Comparison of ENCODE assay signal across 1 cellular context in genomic region chr2:137117385-137117784, GRCh38.
TF ChIP-seq lines count a peak whose summit lies in the region.

No MANE protein-coding gene starts in this region.

TF ChIP-seq in HepG2, 621 proteins besides CTCF, POLR2A, EP300 and RAD21 (continued from another document):
- TF ChIP-seq ZNF414 (CRISPR knock-in tag; IDR thresholded peaks at IDR 0.05): no peak
- TF ChIP-seq THRA (CRISPR knock-in tag; IDR thresholded peaks at IDR 0.05; ENCODE audit: borderline replicate concordance): no peak
- TF ChIP-seq FOSL2 (CRISPR knock-in tag; IDR thresholded peaks at IDR 0.05): peak; percentile 79
- TF ChIP-seq ATM (IDR thresholded peaks at IDR 0.05; ENCODE audit: borderline replicate concordance): no peak
- 0 out of 2 replicates have a peak, but pooled peaks have one; percentile 23 for TF ChIP-seq SOX5 (CRISPR knock-in tag; IDR thresholded peaks at IDR 0.05; ENCODE audit: borderline replicate concordance)
- TF ChIP-seq PHF20 (CRISPR knock-in tag; IDR thresholded peaks at IDR 0.05): no peak
- TF ChIP-seq, protein P1, sequence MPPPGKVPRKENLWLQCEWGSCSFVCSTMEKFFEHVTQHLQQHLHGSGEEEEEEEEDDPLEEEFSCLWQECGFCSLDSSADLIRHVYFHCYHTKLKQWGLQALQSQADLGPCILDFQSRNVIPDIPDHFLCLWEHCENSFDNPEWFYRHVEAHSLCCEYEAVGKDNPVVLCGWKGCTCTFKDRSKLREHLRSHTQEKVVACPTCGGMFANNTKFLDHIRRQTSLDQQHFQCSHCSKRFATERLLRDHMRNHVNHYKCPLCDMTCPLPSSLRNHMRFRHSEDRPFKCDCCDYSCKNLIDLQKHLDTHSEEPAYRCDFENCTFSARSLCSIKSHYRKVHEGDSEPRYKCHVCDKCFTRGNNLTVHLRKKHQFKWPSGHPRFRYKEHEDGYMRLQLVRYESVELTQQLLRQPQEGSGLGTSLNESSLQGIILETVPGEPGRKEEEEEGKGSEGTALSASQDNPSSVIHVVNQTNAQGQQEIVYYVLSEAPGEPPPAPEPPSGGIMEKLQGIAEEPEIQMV (CRISPR knock-in tag; IDR thresholded peaks at IDR 0.05; ENCODE audit: low read depth): no peak
- TF ChIP-seq ZNF761 (CRISPR knock-in tag; conservative IDR thresholded peaks at IDR 0.05): no peak
- TF ChIP-seq HNRNPK (IDR thresholded peaks at IDR 0.05; ENCODE audit: low read depth, low read length, poor library complexity, severe bottlenecking): no peak
- TF ChIP-seq IKZF4 (CRISPR knock-in tag; IDR thresholded peaks at IDR 0.05; ENCODE audit: borderline replicate concordance, low read depth, not compliant biosample characterization): no peak
- no peak for TF ChIP-seq REXO4 (CRISPR knock-in tag; IDR thresholded peaks at IDR 0.05; ENCODE audit: borderline replicate concordance)
- TF ChIP-seq TBX2 (CRISPR knock-in tag; IDR thresholded peaks at IDR 0.05; ENCODE audit: borderline replicate concordance): no peak
- no peak for TF ChIP-seq KDM4B (CRISPR knock-in tag; IDR thresholded peaks at IDR 0.05)
- TF ChIP-seq NFKB2 (CRISPR knock-in tag; IDR thresholded peaks at IDR 0.05; ENCODE audit: borderline replicate concordance): no peak
- TF ChIP-seq ZNF772 (CRISPR knock-in tag; IDR thresholded peaks at IDR 0.05): no peak
- TF ChIP-seq CEBPB (IDR thresholded peaks at IDR 0.05; ENCODE audit: borderline replicate concordance, low read depth, low read length): peak; percentile 75
- no peak for TF ChIP-seq FOXJ3 (CRISPR knock-in tag; IDR thresholded peaks at IDR 0.05; ENCODE audit: borderline replicate concordance)
- peak; percentile 19; the same call in 1 of the 2 replicates for TF ChIP-seq HMG20A (CRISPR knock-in tag; IDR thresholded peaks at IDR 0.05; ENCODE audit: borderline replicate concordance)
- peak; percentile 80 for TF ChIP-seq FOXA3 (CRISPR knock-in tag; IDR thresholded peaks at IDR 0.05)
- TF ChIP-seq, protein P2, sequence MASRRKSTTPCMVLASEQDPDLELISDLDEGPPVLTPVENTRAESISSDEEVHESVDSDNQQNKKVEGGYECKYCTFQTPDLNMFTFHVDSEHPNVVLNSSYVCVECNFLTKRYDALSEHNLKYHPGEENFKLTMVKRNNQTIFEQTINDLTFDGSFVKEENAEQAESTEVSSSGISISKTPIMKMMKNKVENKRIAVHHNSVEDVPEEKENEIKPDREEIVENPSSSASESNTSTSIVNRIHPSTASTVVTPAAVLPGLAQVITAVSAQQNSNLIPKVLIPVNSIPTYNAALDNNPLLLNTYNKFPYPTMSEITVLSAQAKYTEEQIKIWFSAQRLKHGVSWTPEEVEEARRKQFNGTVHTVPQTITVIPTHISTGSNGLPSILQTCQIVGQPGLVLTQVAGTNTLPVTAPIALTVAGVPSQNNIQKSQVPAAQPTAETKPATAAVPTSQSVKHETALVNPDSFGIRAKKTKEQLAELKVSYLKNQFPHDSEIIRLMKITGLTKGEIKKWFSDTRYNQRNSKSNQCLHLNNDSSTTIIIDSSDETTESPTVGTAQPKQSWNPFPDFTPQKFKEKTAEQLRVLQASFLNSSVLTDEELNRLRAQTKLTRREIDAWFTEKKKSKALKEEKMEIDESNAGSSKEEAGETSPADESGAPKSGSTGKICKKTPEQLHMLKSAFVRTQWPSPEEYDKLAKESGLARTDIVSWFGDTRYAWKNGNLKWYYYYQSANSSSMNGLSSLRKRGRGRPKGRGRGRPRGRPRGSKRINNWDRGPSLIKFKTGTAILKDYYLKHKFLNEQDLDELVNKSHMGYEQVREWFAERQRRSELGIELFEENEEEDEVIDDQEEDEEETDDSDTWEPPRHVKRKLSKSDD (CRISPR knock-in tag; IDR thresholded peaks at IDR 0.05; ENCODE audit: low read depth): no peak
- TF ChIP-seq ZNF704 (CRISPR knock-in tag; IDR thresholded peaks at IDR 0.05; ENCODE audit: borderline replicate concordance): no peak
- TF ChIP-seq GATAD2A (CRISPR knock-in tag; IDR thresholded peaks at IDR 0.05): 0 out of 2 replicates have a peak, but pooled peaks have one; percentile 33
- no peak for TF ChIP-seq DR1 (CRISPR knock-in tag; IDR thresholded peaks at IDR 0.05)
- TF ChIP-seq, protein P3, sequence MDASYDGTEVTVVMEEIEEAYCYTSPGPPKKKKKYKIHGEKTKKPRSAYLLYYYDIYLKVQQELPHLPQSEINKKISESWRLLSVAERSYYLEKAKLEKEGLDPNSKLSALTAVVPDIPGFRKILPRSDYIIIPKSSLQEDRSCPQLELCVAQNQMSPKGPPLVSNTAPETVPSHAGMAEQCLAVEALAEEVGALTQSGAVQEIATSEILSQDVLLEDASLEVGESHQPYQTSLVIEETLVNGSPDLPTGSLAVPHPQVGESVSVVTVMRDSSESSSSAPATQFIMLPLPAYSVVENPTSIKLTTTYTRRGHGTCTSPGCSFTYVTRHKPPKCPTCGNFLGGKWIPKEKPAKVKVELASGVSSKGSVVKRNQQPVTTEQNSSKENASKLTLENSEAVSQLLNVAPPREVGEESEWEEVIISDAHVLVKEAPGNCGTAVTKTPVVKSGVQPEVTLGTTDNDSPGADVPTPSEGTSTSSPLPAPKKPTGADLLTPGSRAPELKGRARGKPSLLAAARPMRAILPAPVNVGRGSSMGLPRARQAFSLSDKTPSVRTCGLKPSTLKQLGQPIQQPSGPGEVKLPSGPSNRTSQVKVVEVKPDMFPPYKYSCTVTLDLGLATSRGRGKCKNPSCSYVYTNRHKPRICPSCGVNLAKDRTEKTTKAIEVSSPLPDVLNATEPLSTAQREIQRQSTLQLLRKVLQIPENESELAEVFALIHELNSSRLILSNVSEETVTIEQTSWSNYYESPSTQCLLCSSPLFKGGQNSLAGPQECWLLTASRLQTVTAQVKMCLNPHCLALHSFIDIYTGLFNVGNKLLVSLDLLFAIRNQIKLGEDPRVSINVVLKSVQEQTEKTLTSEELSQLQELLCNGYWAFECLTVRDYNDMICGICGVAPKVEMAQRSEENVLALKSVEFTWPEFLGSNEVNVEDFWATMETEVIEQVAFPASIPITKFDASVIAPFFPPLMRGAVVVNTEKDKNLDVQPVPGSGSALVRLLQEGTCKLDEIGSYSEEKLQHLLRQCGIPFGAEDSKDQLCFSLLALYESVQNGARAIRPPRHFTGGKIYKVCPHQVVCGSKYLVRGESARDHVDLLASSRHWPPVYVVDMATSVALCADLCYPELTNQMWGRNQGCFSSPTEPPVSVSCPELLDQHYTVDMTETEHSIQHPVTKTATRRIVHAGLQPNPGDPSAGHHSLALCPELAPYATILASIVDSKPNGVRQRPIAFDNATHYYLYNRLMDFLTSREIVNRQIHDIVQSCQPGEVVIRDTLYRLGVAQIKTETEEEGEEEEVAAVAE (CRISPR knock-in tag; IDR thresholded peaks at IDR 0.05; ENCODE audit: borderline replicate concordance): no peak
- TF ChIP-seq ZNF780A (CRISPR knock-in tag; IDR thresholded peaks at IDR 0.05): no peak
- TF ChIP-seq ZKSCAN8 (CRISPR knock-in tag; IDR thresholded peaks at IDR 0.05; ENCODE audit: borderline replicate concordance): no peak
- TF ChIP-seq ATF6 (CRISPR knock-in tag; conservative IDR thresholded peaks at IDR 0.05): no peak
- no peak for TF ChIP-seq WIZ (CRISPR knock-in tag; IDR thresholded peaks at IDR 0.05)
- no peak for TF ChIP-seq RAD51 (IDR thresholded peaks at IDR 0.05; ENCODE audit: borderline replicate concordance)
- TF ChIP-seq ZNF124 (CRISPR knock-in tag; IDR thresholded peaks at IDR 0.05): no peak
- TF ChIP-seq ZNF660 (CRISPR knock-in tag; IDR thresholded peaks at IDR 0.05; ENCODE audit: borderline replicate concordance, low read depth): no peak
- no peak for TF ChIP-seq ZNF143 (CRISPR knock-in tag; IDR thresholded peaks at IDR 0.05)
- no peak for TF ChIP-seq TOE1 (CRISPR knock-in tag; IDR thresholded peaks at IDR 0.05)
- TF ChIP-seq NFYB (CRISPR knock-in tag; IDR thresholded peaks at IDR 0.05): no peak
- TF ChIP-seq ZNF549 (CRISPR knock-in tag; IDR thresholded peaks at IDR 0.05): no peak
- TF ChIP-seq HNRNPL (IDR thresholded peaks at IDR 0.05; ENCODE audit: low read depth, low read length): no peak
TF ChIP-seq in HepG2: peak in this region for 16.
